ENCODE assay signal across 6 cellular contexts in genomic region chrX:48474127-48474526, GRCh38. TPM values are rescaled to one million over a fixed set of nuclear protein-coding genes. Genes with fewer than 3 reads are reported as not detected.
A peak's percentile ranks its signal among the peaks of the same experiment; 100 is the strongest.
DNase-seq lines count a peak whose midpoint lies in the region; ATAC-seq, FAIRE-seq and TF ChIP-seq lines count a peak whose summit lies in the region.

No MANE protein-coding gene starts in this region.

- no peaks in the 10 kb centered on the region for H3K9me3 ChIP-seq in mucosa of descending colon

- H3K4me1 ChIP-seq in mucosa of descending colon (ENCODE audit: low read depth) = no peaks in the 10 kb centered on the region

- no peak overlapping the region for H3K4me3 ChIP-seq in epithelial cell of esophagus (ENCODE audit: low read length)
- no peak overlapping the region for H3K4me3 ChIP-seq in mucosa of descending colon

- DNase-seq in D721Med (ENCODE audit: insufficient read length, low spot score) (no peak), LHCN-M2 (ENCODE audit: low read depth) (peak; percentile 19), epithelial cell of esophagus (ENCODE audit: low read depth) (peak; percentile 42), hypothalamus (lab: John Stamatoyannopoulos, UW) (no peak), mucosa of descending colon (no peak)

- TF ChIP-seq CTCF in D721Med (IDR thresholded peaks at IDR 0.05; ENCODE audit: insufficient read depth, missing control alignments) (peak; percentile 27), epithelial cell of esophagus (IDR thresholded peaks at IDR 0.05; ENCODE audit: insufficient read depth, low read depth, low read length, missing control alignments) (peak; percentile 43), mucosa of descending colon (IDR thresholded peaks at IDR 0.05) (no peak)

- intact Hi-C loops in mucosa of descending colon (cut with DNase I, micrococcal nuclease) = no loop called here

- ATAC-seq in HG02981 (IDR thresholded peaks at IDR 0.05; ENCODE audit: unreplicated experiment) = no peak
- ATAC-seq in mucosa of descending colon = no peak

- no peaks in the 10 kb centered on the region for H3K36me3 ChIP-seq in mucosa of descending colon (ENCODE audit: low read depth)

- no peak for FAIRE-seq in D721Med (lab: Jason Lieb, UNC)

RNA-seq across cellular contexts. Expression of gene FTSJ1, which starts 1.9 kb away (rescaled TPM):
- 136 and 152 TPM in 2 replicates for total RNA-seq in LHCN-M2 (2014; rRNA removed)
- 161 TPM for polyA plus RNA-seq in LHCN-M2 (2012)
- total RNA-seq in mucosa of descending colon = 10 to 100 TPM; 22.1 to 22.8 (median 22.7) TPM

RNA-seq across cellular contexts. Expression of gene SLC38A5, which starts 4.1 kb away (rescaled TPM):
- 2.9 and 4.4 TPM in 2 replicates for total RNA-seq in LHCN-M2 (2014; rRNA removed)
- 8.6 TPM for polyA plus RNA-seq in LHCN-M2 (2012)
- 10 to 100 TPM in 1 of 3 donors, 1 to 10 TPM in 2; 7.3 to 25.9 (median 9.7) TPM for total RNA-seq in mucosa of descending colon

RNA-seq across cellular contexts. Expression of gene PORCN, which starts 34.7 kb away (rescaled TPM):
- 100 and 122 TPM in 2 replicates for total RNA-seq in LHCN-M2 (2014; rRNA removed)
- 123 TPM for polyA plus RNA-seq in LHCN-M2 (2012)
- total RNA-seq in mucosa of descending colon = 1 to 10 TPM; 3.9 to 9.2 (median 6.3) TPM

RNA-seq across cellular contexts. Expression of gene EBP, which starts 47.5 kb away (rescaled TPM):
- total RNA-seq in LHCN-M2 (2014; rRNA removed) (37.7 and 41.8 TPM in 2 replicates), mucosa of descending colon (100 to 1,000 TPM in 2 of 3 donors, 10 to 100 TPM in 1; 60.5 to 161 (median 158) TPM)
- 108 TPM for polyA plus RNA-seq in LHCN-M2 (2012)

Comparison
In these comparisons a context has a peak if more than half of its experiments do, and no peak if none do; other contexts are left out.
1. DNase-seq: peak in LHCN-M2 (single experiment) and epithelial cell of esophagus (single experiment); none in D721Med (single experiment), hypothalamus (0 of 51) and mucosa of descending colon (0 of 3).